In the genomic region with DNA sequence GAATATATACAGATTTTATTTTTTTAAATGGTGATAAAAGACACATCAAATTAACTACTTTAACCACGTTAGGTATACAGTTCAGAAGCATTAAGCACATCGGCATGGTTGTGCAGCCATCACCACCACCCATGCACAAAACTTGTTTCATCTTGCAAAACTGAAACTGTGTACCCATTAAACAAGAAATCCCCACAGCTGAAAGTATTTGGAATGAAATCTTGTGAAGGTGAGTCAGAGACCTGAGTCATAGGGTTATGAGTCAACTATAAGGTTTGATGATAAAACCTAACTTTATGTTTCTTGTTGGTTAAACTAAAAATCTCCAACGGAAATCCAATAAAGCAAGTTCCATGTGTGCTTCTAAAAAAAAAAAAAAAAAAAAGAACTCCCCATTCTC, we compare ENCODE assay signal across 13 cellular contexts.
DNase-seq lines count a peak whose midpoint lies in the region; ATAC-seq and TF ChIP-seq lines count a peak whose summit lies in the region.
"Had no signal": no experiment of that assay in that cellular context is flagged by ENCODE, and none has a peak within 500 bp of the region (broad histone marks: within the 10 kb centered on the region; RNA-seq: fewer than 3 reads in every experiment).

No MANE protein-coding gene starts in this region.

- H3K9me3 ChIP-seq in AG04450 (ENCODE audit: control insufficient read depth, insufficient read depth, low read length): no peaks in the 10 kb centered on the region

- DNase-seq in AG04450 (ENCODE audit: low read depth, low spot score) (peak; percentile 37), M059J (ENCODE audit: low read depth) (peak; percentile 86), NCI-H1417 (lab: John Stamatoyannopoulos, UW) (no peak), NCI-H69 (lab: John Stamatoyannopoulos, UW) (no peak), T-cell (no peak), GM19238 (ENCODE audit: insufficient read length, low spot score) (no peak)
- DNase-seq: activated CD8-positive, alpha-beta memory T cell treated with anti-CD3 and anti-CD28 coated beads, Interleukin-2, amount 50 U/mL, for 48 hours; CD8-positive, alpha-beta memory T cell; kidney; NCI-H2081 had no signal

- no peak overlapping the region for H3K4me3 ChIP-seq in AG04450 (ENCODE audit: low read depth, low read length)

- no peaks in the 10 kb centered on the region for H3K27me3 ChIP-seq in AG04450 (ENCODE audit: control insufficient read depth, insufficient read depth, low read length)

- H3K9me3 Mint-ChIP-seq in T-cell: peaks cover 2 to 7% (median 7%) of the 10 kb centered on the region in 3 donors

- H3K27ac ChIP-seq in AG04450 (ENCODE audit: low read depth, low read length): no peak overlapping the region

- H3K36me3 Mint-ChIP-seq in T-cell: no peaks in the 10 kb centered on the region
- H3K36me3 Mint-ChIP-seq: CD8-positive, alpha-beta memory T cell had no signal

- no peaks in the 10 kb centered on the region for H3K4me1 Mint-ChIP-seq in T-cell
- H3K4me1 Mint-ChIP-seq: CD8-positive, alpha-beta memory T cell had no signal

- ATAC-seq in GM21423 (IDR thresholded peaks at IDR 0.05; ENCODE audit: unreplicated experiment) (peak; percentile 49), esophagus mucosa (peak; percentile 98), T-cell (replicated peaks in 1 of 4) (no peak)

- POLR2A ChIA-PET in AG04450 (lab: Yijun Ruan, JAX) (no interaction called here), T-cell (lab: Charles Lee) (no interaction called here)

- peaks cover 0 to 3% of the 10 kb centered on the region in 2 donors for H3K27me3 Mint-ChIP-seq in T-cell
- H3K27me3 Mint-ChIP-seq: CD8-positive, alpha-beta memory T cell; progenitor cell of endocrine pancreas had no signal

- TF ChIP-seq CTCF in AG04450 (IDR thresholded peaks at IDR 0.05; ENCODE audit: low read depth, low read length): no peak

- no peak overlapping the region for H3K4me3 Mint-ChIP-seq in T-cell
- H3K4me3 Mint-ChIP-seq: CD8-positive, alpha-beta memory T cell had no signal

- H3K27ac Mint-ChIP-seq in T-cell: no peak overlapping the region
- H3K27ac Mint-ChIP-seq: CD8-positive, alpha-beta memory T cell; progenitor cell of endocrine pancreas had no signal

- CTCF ChIA-PET in AG04450 (lab: Charles Lee) (no interaction called here), T-cell (lab: Charles Lee) (no interaction called here)

Comparison
In these comparisons a context has a peak if more than half of its experiments do, and no peak if none do; other contexts are left out.
1. DNase-seq: peak in AG04450 (single experiment) and M059J (single experiment); none in NCI-H1417 (0 of 3), NCI-H69 (single experiment), T-cell (0 of 34) and GM19238 (single experiment).
2. ATAC-seq: peak in GM21423 (single experiment) and esophagus mucosa (single experiment); none in T-cell (0 of 4).